1 cellular context compared by ENCODE assay signal in the genomic region with DNA sequence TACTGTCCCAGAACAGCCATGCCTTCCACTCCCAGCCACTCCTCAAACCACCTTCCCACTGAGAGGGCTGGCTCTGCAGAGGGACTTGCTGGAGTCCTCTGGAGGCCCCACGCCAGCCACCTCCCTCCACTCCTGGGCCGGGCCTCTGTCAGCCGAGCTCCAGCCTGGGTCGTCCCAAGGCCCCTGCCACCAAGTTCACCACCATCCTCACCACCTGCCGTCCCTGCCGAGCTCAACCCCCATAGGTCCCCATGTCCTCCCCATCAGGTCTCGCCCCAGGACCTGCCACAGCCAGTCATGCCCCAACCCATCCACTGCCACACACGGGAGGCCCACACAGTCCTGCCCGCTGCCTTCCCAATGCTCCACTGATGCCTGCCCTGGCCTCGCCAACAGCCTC.
TF ChIP-seq lines count a peak whose summit lies in the region.

No MANE protein-coding gene starts in this region.

TF ChIP-seq in GM23338, 12 proteins besides CTCF, POLR2A, EP300 and RAD21 (continued from another document):
- TF ChIP-seq, protein P1, sequence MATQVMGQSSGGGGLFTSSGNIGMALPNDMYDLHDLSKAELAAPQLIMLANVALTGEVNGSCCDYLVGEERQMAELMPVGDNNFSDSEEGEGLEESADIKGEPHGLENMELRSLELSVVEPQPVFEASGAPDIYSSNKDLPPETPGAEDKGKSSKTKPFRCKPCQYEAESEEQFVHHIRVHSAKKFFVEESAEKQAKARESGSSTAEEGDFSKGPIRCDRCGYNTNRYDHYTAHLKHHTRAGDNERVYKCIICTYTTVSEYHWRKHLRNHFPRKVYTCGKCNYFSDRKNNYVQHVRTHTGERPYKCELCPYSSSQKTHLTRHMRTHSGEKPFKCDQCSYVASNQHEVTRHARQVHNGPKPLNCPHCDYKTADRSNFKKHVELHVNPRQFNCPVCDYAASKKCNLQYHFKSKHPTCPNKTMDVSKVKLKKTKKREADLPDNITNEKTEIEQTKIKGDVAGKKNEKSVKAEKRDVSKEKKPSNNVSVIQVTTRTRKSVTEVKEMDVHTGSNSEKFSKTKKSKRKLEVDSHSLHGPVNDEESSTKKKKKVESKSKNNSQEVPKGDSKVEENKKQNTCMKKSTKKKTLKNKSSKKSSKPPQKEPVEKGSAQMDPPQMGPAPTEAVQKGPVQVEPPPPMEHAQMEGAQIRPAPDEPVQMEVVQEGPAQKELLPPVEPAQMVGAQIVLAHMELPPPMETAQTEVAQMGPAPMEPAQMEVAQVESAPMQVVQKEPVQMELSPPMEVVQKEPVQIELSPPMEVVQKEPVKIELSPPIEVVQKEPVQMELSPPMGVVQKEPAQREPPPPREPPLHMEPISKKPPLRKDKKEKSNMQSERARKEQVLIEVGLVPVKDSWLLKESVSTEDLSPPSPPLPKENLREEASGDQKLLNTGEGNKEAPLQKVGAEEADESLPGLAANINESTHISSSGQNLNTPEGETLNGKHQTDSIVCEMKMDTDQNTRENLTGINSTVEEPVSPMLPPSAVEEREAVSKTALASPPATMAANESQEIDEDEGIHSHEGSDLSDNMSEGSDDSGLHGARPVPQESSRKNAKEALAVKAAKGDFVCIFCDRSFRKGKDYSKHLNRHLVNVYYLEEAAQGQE (IDR thresholded peaks at IDR 0.05; ENCODE audit: unreplicated experiment) = no peak
- no peak for TF ChIP-seq STAT1 (IDR thresholded peaks at IDR 0.05; ENCODE audit: unreplicated experiment)
- TF ChIP-seq, protein P2, sequence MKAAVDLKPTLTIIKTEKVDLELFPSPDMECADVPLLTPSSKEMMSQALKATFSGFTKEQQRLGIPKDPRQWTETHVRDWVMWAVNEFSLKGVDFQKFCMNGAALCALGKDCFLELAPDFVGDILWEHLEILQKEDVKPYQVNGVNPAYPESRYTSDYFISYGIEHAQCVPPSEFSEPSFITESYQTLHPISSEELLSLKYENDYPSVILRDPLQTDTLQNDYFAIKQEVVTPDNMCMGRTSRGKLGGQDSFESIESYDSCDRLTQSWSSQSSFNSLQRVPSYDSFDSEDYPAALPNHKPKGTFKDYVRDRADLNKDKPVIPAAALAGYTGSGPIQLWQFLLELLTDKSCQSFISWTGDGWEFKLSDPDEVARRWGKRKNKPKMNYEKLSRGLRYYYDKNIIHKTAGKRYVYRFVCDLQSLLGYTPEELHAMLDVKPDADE (IDR thresholded peaks at IDR 0.05) = no peak
- TF ChIP-seq EZH2phosphoT487 (IDR thresholded peaks at IDR 0.05; ENCODE audit: unreplicated experiment) = no peak
- TF ChIP-seq NANOG (IDR thresholded peaks at IDR 0.05; ENCODE audit: borderline replicate concordance) = no peak
- TF ChIP-seq, protein P3, sequence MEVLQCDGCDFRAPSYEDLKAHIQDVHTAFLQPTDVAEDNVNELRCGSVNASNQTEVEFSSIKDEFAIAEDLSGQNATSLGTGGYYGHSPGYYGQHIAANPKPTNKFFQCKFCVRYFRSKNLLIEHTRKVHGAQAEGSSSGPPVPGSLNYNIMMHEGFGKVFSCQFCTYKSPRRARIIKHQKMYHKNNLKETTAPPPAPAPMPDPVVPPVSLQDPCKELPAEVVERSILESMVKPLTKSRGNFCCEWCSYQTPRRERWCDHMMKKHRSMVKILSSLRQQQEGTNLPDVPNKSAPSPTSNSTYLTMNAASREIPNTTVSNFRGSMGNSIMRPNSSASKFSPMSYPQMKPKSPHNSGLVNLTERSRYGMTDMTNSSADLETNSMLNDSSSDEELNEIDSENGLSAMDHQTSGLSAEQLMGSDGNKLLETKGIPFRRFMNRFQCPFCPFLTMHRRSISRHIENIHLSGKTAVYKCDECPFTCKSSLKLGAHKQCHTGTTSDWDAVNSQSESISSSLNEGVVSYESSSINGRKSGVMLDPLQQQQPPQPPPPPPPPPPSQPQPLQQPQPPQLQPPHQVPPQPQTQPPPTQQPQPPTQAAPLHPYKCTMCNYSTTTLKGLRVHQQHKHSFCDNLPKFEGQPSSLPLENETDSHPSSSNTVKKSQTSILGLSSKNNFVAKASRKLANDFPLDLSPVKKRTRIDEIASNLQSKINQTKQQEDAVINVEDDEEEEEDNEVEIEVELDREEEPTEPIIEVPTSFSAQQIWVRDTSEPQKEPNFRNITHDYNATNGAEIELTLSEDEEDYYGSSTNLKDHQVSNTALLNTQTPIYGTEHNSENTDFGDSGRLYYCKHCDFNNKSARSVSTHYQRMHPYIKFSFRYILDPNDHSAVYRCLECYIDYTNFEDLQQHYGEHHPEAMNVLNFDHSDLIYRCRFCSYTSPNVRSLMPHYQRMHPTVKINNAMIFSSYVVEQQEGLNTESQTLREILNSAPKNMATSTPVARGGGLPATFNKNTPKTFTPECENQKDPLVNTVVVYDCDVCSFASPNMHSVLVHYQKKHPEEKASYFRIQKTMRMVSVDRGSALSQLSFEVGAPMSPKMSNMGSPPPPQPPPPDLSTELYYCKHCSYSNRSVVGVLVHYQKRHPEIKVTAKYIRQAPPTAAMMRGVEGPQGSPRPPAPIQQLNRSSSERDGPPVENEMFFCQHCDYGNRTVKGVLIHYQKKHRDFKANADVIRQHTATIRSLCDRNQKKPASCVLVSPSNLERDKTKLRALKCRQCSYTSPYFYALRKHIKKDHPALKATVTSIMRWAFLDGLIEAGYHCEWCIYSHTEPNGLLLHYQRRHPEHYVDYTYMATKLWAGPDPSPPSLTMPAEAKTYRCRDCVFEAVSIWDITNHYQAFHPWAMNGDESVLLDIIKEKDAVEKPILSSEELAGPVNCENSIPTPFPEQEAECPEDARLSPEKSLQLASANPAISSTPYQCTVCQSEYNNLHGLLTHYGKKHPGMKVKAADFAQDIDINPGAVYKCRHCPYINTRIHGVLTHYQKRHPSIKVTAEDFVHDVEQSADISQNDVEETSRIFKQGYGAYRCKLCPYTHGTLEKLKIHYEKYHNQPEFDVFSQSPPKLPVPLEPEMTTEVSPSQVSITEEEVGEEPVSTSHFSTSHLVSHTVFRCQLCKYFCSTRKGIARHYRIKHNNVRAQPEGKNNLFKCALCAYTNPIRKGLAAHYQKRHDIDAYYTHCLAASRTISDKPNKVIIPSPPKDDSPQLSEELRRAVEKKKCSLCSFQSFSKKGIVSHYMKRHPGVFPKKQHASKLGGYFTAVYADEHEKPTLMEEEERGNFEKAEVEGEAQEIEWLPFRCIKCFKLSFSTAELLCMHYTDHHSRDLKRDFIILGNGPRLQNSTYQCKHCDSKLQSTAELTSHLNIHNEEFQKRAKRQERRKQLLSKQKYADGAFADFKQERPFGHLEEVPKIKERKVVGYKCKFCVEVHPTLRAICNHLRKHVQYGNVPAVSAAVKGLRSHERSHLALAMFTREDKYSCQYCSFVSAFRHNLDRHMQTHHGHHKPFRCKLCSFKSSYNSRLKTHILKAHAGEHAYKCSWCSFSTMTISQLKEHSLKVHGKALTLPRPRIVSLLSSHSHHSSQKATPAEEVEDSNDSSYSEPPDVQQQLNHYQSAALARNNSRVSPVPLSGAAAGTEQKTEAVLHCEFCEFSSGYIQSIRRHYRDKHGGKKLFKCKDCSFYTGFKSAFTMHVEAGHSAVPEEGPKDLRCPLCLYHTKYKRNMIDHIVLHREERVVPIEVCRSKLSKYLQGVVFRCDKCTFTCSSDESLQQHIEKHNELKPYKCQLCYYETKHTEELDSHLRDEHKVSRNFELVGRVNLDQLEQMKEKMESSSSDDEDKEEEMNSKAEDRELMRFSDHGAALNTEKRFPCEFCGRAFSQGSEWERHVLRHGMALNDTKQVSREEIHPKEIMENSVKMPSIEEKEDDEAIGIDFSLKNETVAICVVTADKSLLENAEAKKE (CRISPR knock-in tag; IDR thresholded peaks at IDR 0.05) = no peak
- TF ChIP-seq EZH2 (IDR thresholded peaks at IDR 0.05; ENCODE audit: low read depth, unreplicated experiment) = no peak
- TF ChIP-seq ZNF331 (CRISPR knock-in tag; IDR thresholded peaks at IDR 0.05; ENCODE audit: low read depth) = no peak
- TF ChIP-seq CREB1 (CRISPR knock-in tag; IDR thresholded peaks at IDR 0.05; ENCODE audit: low read depth) = no peak
- TF ChIP-seq ZNF114 (CRISPR knock-in tag; IDR thresholded peaks at IDR 0.05) = no peak
- TF ChIP-seq POLR2AphosphoS5 (IDR thresholded peaks at IDR 0.05; ENCODE audit: low read depth) = no peak
